34 cellular contexts compared by ENCODE assay signal in the genomic region with DNA sequence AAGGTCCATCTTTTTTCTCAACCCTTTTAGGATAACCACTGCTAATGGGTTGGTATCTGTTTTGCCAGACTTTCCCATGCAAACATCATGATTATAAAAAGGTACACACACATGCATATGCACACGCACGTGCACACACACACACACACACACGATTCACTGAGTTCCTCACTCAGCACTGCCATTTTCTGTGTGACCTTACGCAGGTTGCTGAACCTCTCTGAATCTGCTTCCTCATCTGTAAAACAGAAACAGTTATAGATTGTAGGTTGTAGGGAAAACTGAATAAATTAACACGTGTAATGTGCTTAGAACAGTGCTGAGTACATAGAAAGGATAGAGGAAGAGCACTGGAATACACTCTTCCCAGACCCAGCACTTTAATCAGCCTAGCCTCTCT.
"Had no signal": no experiment of that assay in that cellular context is flagged by ENCODE, and none has a peak within 500 bp of the region (broad histone marks: within the 10 kb centered on the region; RNA-seq: fewer than 3 reads in every experiment).

No MANE protein-coding gene starts in this region.

- H3K27ac ChIP-seq: adrenal gland, ascending aorta, body of pancreas, brain microvascular endothelial cell, breast epithelium, cardiac muscle cell had no signal

- H3K9me3 ChIP-seq: adrenal gland, ascending aorta, body of pancreas had no signal

- H3K4me3 ChIP-seq: adrenal gland, ascending aorta, body of pancreas, breast epithelium, cardiac muscle cell had no signal

- H3K4me1 ChIP-seq: adrenal gland, ascending aorta, body of pancreas, breast epithelium had no signal

- H3K27me3 ChIP-seq: ascending aorta, body of pancreas, brain microvascular endothelial cell had no signal

- DNase-seq: activated effector memory CD4-positive, alpha-beta T cell treated with anti-CD3 and anti-CD28 coated beads, Interleukin-2, amount 50 U/mL, for 16 hours; activated effector memory CD4-positive, alpha-beta T cell treated with Interleukin-2 at 50 U/mL for 16 hours; activated gamma-delta T cell; activated gamma-delta T cell treated with Interleukin-2 at 50 U/mL for 16 hours; activated naive CD4-positive, alpha-beta T cell; activated naive CD4-positive, alpha-beta T cell treated with anti-CD3 and anti-CD28 coated beads for 36 hours; activated naive CD4-positive, alpha-beta T cell treated with anti-CD3 and anti-CD28 coated beads, Interleukin-2, amount 10 ng/mL, durations not matched to agents 7 days and 5 days; activated naive CD4-positive, alpha-beta T cell treated with anti-CD3 and anti-CD28 coated beads, Interleukin-2, amount 50 U/mL, for 16 hours; activated naive CD4-positive, alpha-beta T cell treated with Interleukin-2 at 50 U/mL for 16 hours; activated naive CD8-positive, alpha-beta T cell treated with anti-CD3 and anti-CD28 coated beads for 36 hours; activated naive CD8-positive, alpha-beta T cell treated with anti-CD3 and anti-CD28 coated beads, Interleukin-2, amount 10 ng/mL, durations not matched to agents 7 days and 5 days; activated naive CD8-positive, alpha-beta T cell treated with anti-CD3 and anti-CD28 coated beads, Interleukin-2, amount 50 U/mL, for 24 hours; activated T-cell treated with anti-CD3 and anti-CD28 coated beads, Interleukin-2, amount 50 U/mL, for 1 hour; activated T-cell treated with anti-CD3 and anti-CD28 coated beads, Interleukin-2, amount 50 U/mL, for 24 hours; activated T-cell treated with anti-CD3 and anti-CD28 coated beads, Interleukin-2, amount 50 U/mL, for 4 hours; activated T-cell treated with anti-CD3 and anti-CD28 coated beads, Interleukin-2, amount 50 U/mL, for 48 hours; activated T-cell treated with anti-CD3 and anti-CD28 coated beads, Interleukin-2, amount 50 U/mL, for 72 hours; adrenal gland; amniotic stem cell; amygdala; anterior cingulate cortex; aorta; body of pancreas; brain microvascular endothelial cell; caudate nucleus; central memory CD4-positive, alpha-beta T cell; cerebellar nuclear complex had no signal

- ATAC-seq: activated naive CD4-positive, alpha-beta T cell treated with anti-CD3 and anti-CD28 coated beads, Interleukin-2, amount 50 U/mL, for 72 hours; activated naive CD8-positive, alpha-beta T cell treated with anti-CD3 and anti-CD28 coated beads, Interleukin-2, amount 50 U/mL, for 24 hours; activated T-cell treated with anti-CD3 and anti-CD28 coated beads, Interleukin-2, amount 50 U/mL, for 4 hours; activated T-cell treated with anti-CD3 and anti-CD28 coated beads, Interleukin-2, amount 50 U/mL, for 72 hours; activated T-helper 17 cell treated with anti-CD3 and anti-CD28 coated beads, Interleukin-2, amount 50 U/mL, for 72 hours; body of pancreas had no signal

- H3K36me3 ChIP-seq: adrenal gland, ascending aorta, brain microvascular endothelial cell, breast epithelium, cardiac muscle cell had no signal

- FAIRE-seq: astrocyte, bronchial epithelial cell had no signal
